24 cellular contexts compared by ENCODE assay signal in the genomic region with DNA sequence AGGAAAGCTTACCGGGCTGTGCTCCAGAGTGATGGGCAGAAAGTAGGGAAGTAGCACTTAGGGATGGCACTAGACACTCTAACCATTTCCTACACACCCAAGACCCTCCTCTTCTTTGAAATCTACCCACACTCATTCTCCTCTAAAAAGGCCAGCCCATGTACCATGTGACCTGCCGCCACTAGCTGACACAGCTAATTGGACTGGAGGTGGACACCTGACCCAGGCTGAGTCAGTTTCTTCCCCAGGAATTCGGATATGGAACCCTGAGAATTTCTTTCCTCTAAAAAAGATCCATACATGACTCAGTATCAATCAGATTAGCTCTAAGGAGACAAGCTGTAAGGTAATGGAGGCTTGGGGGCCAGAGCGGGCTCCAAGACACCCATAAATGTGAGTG.
"Had no signal": no experiment of that assay in that cellular context is flagged by ENCODE, and none has a peak within 500 bp of the region (broad histone marks: within the 10 kb centered on the region; RNA-seq: fewer than 3 reads in every experiment).

No MANE protein-coding gene starts in this region.

- H3K9me3 ChIP-seq: esophagus squamous epithelium, gastrocnemius medialis, heart right ventricle, left lung, lower lobe of right lung, mucosa of descending colon had no signal

- ATAC-seq: gastrocnemius medialis, heart right ventricle, left cardiac atrium, left lung, left ventricle myocardium superior, lower lobe of right lung, mucosa of descending colon had no signal

- H3K4me3 ChIP-seq: coronary artery, dorsolateral prefrontal cortex, esophagus squamous epithelium, gastrocnemius medialis, heart right ventricle, left lung, lower lobe of right lung, mucosa of descending colon had no signal

- H3K27me3 ChIP-seq: gastrocnemius medialis, left lung had no signal

- FAIRE-seq: colon, endothelial cell of umbilical vein, islet of Langerhans, keratinocyte had no signal

- H3K27ac ChIP-seq: coronary artery, dorsolateral prefrontal cortex, esophagus squamous epithelium, gastrocnemius medialis, heart right ventricle, left lung, lower lobe of right lung had no signal

- H3K4me1 ChIP-seq: esophagus squamous epithelium, gastrocnemius medialis, heart right ventricle, left lung, lower lobe of right lung had no signal

- H3K36me3 ChIP-seq: esophagus squamous epithelium, gastrocnemius medialis, heart right ventricle, left lung, lower lobe of right lung had no signal

- DNase-seq: dermis blood vessel endothelial cell; dorsolateral prefrontal cortex; effector CD4-positive, alpha-beta T cell; effector memory CD4-positive, alpha-beta T cell; esophagus squamous epithelium; foreskin fibroblast; foreskin melanocyte; gastrocnemius medialis; glutamatergic neuron; head of caudate nucleus; heart right ventricle; hippocampal formation; left cardiac atrium; left lung; left ventricle myocardium superior; lower lobe of right lung; mesenchymal stem cell; mucosa of descending colon; naive B cell had no signal
